ENCODE assay signal across 21 cellular contexts in the genomic region with DNA sequence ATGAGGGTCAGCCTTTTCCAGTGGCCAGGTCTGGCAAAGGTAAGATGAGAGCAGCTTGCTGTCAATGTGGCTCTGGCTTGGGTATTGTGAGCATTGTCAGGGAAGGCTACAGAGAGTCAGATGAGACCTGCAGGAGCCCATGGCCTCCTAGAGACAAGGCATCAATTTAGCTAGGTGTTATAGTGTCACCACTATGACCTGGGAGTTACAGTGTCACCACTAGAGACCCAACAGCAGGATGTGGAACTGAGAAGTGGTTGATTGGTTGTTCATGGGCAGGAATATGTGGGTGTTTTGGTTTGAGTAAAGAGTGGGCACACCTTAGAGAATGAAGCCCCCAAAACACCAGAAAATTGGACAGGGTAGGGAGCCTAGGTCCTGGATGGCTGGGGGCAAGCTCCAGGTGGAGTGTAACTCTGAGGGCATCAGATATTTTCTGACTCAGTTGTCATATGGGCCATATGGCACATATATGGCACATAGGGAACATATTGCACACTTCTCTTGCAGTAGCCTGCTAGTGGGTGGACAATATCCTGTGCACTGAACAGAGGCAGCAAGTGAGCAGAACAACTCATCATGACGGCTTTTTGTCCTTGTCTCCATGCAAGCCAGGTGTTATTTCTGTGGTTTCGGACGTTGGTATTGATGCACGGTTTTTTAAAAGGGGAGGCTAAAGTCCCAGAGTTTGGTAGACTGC. TPM values are rescaled to one million over a fixed set of nuclear protein-coding genes. Genes with fewer than 3 reads are reported as not detected.
DNase-seq lines count a peak whose midpoint lies in the region; ATAC-seq, FAIRE-seq and TF ChIP-seq lines count a peak whose summit lies in the region.
"Had no signal": no experiment of that assay in that cellular context is flagged by ENCODE, and none has a peak within 500 bp of the region (broad histone marks: within the 10 kb centered on the region; RNA-seq: fewer than 3 reads in every experiment).

No MANE protein-coding gene starts in this region.

- no peak for TF ChIP-seq CTCF in natural killer cell (IDR thresholded peaks at IDR 0.05)
- TF ChIP-seq CTCF in upper lobe of right lung (IDR thresholded peaks at IDR 0.05), result no peak
- TF ChIP-seq CTCF in GM13977 (IDR thresholded peaks at IDR 0.05; ENCODE audit: extremely low read depth, insufficient read depth, missing control alignments), result no peak

- intact Hi-C loops in activated CD4-positive, alpha-beta T cell treated with anti-CD3 and anti-CD28 coated beads for 36 hours (cut with DNase I, micrococcal nuclease), result loop anchor here in 1 of 2 experiments (5.0 kb wide), 2 partner anchors 132 to 267 kb away; partner anchors contain the start of genes BCKDHA, EXOSC5 and HNRNPUL1
- intact Hi-C loops in natural killer cell (cut with micrococcal nuclease), result no loop called here
- intact Hi-C loops in upper lobe of right lung (cut with DNase I), result no loop called here

- peaks cover 14% of the 10 kb centered on the region for H3K27me3 ChIP-seq in upper lobe of right lung
- H3K27me3 ChIP-seq: cardiac muscle cell, hepatocyte had no signal

- peaks cover 14% of the 10 kb centered on the region for H3K36me3 Mint-ChIP-seq in activated CD4-positive, alpha-beta T cell treated with anti-CD3 and anti-CD28 coated beads for 36 hours (ENCODE audit: low read depth)
- peaks cover 22% of the 10 kb centered on the region for H3K36me3 Mint-ChIP-seq in activated naive CD8-positive, alpha-beta T cell treated with anti-CD3 and anti-CD28 coated beads, Interleukin-2, amount 50 U/mL, for 24 hours (ENCODE audit: low read depth)
- no peaks in the 10 kb centered on the region for H3K36me3 Mint-ChIP-seq in natural killer cell
- H3K36me3 Mint-ChIP-seq: type B pancreatic cell had no signal

- peaks cover 4% of the 10 kb centered on the region for H3K27me3 Mint-ChIP-seq in activated CD4-positive, alpha-beta T cell treated with anti-CD3 and anti-CD28 coated beads for 36 hours
- H3K27me3 Mint-ChIP-seq in activated naive CD8-positive, alpha-beta T cell treated with anti-CD3 and anti-CD28 coated beads, Interleukin-2, amount 50 U/mL, for 24 hours, result peaks cover 4% of the 10 kb centered on the region
- peaks cover 19 to 41% of the 10 kb centered on the region in 2 donors for H3K27me3 Mint-ChIP-seq in natural killer cell (ENCODE audit: low read depth in 2 of 2)

- peaks cover 38% of the 10 kb centered on the region for H3K4me1 ChIP-seq in upper lobe of right lung

- CTCF ChIA-PET in activated CD4-positive, alpha-beta T cell treated with anti-CD3 and anti-CD28 coated beads for 36 hours (lab: Charles Lee), result interaction anchor here (0.6 to 1.6 kb wide), 3 partner anchors 8 to 728 kb away, joined by 3 to 4 read pairs (median 4); no protein-coding TSS in a partner anchor

- no peak overlapping the region for H3K4me3 Mint-ChIP-seq in activated CD4-positive, alpha-beta T cell treated with anti-CD3 and anti-CD28 coated beads for 36 hours
- peak overlapping the region; percentile 84 for H3K4me3 Mint-ChIP-seq in activated naive CD8-positive, alpha-beta T cell treated with anti-CD3 and anti-CD28 coated beads, Interleukin-2, amount 50 U/mL, for 24 hours
- H3K4me3 Mint-ChIP-seq in natural killer cell, result peak overlapping the region; percentile 87
- H3K4me3 Mint-ChIP-seq: type B pancreatic cell had no signal

- H3K27ac ChIP-seq in upper lobe of right lung, result no peak overlapping the region
- H3K27ac ChIP-seq: 22Rv1, C4-2B, cardiac muscle cell, hepatocyte had no signal

- no peaks in the 10 kb centered on the region for H3K9me3 ChIP-seq in upper lobe of right lung

- peak; percentile 14 for ATAC-seq in activated CD4-positive, alpha-beta T cell treated with anti-CD3 and anti-CD28 coated beads for 36 hours
- ATAC-seq in activated naive CD8-positive, alpha-beta T cell treated with anti-CD3 and anti-CD28 coated beads, Interleukin-2, amount 50 U/mL, for 24 hours, result peak; percentile 47
- ATAC-seq in natural killer cell (peak in 2 of 3 donors; percentile 28 to 30), upper lobe of right lung (no peak)

- in situ Hi-C loops in GM13977 (cut with MboI; ENCODE audit: low pct_unique_long_range_greater_than_20kb, low sequenced_read_pairs, unreplicated experiment), result no loop called here

- H3K36me3 ChIP-seq in upper lobe of right lung, result no peaks in the 10 kb centered on the region
- H3K36me3 ChIP-seq: cardiac muscle cell had no signal

- H3K4me1 Mint-ChIP-seq in activated CD4-positive, alpha-beta T cell treated with anti-CD3 and anti-CD28 coated beads for 36 hours, result peaks cover 43% of the 10 kb centered on the region
- peaks cover 52% of the 10 kb centered on the region for H3K4me1 Mint-ChIP-seq in activated naive CD8-positive, alpha-beta T cell treated with anti-CD3 and anti-CD28 coated beads, Interleukin-2, amount 50 U/mL, for 24 hours
- H3K4me1 Mint-ChIP-seq in natural killer cell, result peaks cover 36 to 50% of the 10 kb centered on the region in 2 donors

- peak; percentile 5 for FAIRE-seq in GM18507 (lab: Jason Lieb, UNC)
- FAIRE-seq: keratinocyte had no signal

- DNase-seq in activated CD4-positive, alpha-beta T cell treated with anti-CD3 and anti-CD28 coated beads for 36 hours, result no peak
- no peak for DNase-seq in activated CD4-positive, alpha-beta T cell treated with anti-CD3 and anti-CD28 coated beads for 4 hours
- DNase-seq in GM18507 (ENCODE audit: extremely low spot score, insufficient read length, low read depth) (no peak), natural killer cell (no peak), upper lobe of right lung (no peak), GM13977 (ENCODE audit: low spot score) (no peak), NCI-H526 treated with DMSO at 0.1 percent for 48 hours (lab: John Stamatoyannopoulos, UW) (no peak)
- DNase-seq in activated naive CD8-positive, alpha-beta T cell treated with anti-CD3 and anti-CD28 coated beads, Interleukin-2, amount 50 U/mL, for 24 hours, result no peak
- DNase-seq: DND-41; effector CD8-positive, alpha-beta T cell; IMR-90; NCI-H1930; NCI-H510A; SHP77; stimulated activated CD4-positive, alpha-beta T cell treated with anti-CD3 and anti-CD28 coated beads, Interleukin-12 subunit alpha, Interleukin-12 subunit beta, amount 100 ng/mL, for 4 hours had no signal

- H3K9me3 Mint-ChIP-seq in activated CD4-positive, alpha-beta T cell treated with anti-CD3 and anti-CD28 coated beads for 36 hours (ENCODE audit: low read depth), result peaks cover 27% of the 10 kb centered on the region
- H3K9me3 Mint-ChIP-seq in activated naive CD8-positive, alpha-beta T cell treated with anti-CD3 and anti-CD28 coated beads, Interleukin-2, amount 50 U/mL, for 24 hours, result peaks cover 26% of the 10 kb centered on the region
- H3K9me3 Mint-ChIP-seq in natural killer cell, result peaks cover 0 to 5% of the 10 kb centered on the region in 2 donors
- H3K9me3 Mint-ChIP-seq: type B pancreatic cell had no signal

- POLR2A ChIA-PET in activated CD4-positive, alpha-beta T cell treated with anti-CD3 and anti-CD28 coated beads for 36 hours (lab: Charles Lee), result interaction anchor here (1.1 kb wide), 1 partner anchor 22 kb away, joined by 3 read pairs; no protein-coding TSS in a partner anchor

- no peak overlapping the region for H3K4me3 ChIP-seq in upper lobe of right lung
- H3K4me3 ChIP-seq: cardiac muscle cell, hepatocyte had no signal

- no peak overlapping the region for H3K27ac Mint-ChIP-seq in activated CD4-positive, alpha-beta T cell treated with anti-CD3 and anti-CD28 coated beads for 36 hours
- no peak overlapping the region for H3K27ac Mint-ChIP-seq in activated naive CD8-positive, alpha-beta T cell treated with anti-CD3 and anti-CD28 coated beads, Interleukin-2, amount 50 U/mL, for 24 hours
- peak overlapping the region; percentile 85 to 86 for H3K27ac Mint-ChIP-seq in natural killer cell
- H3K27ac Mint-ChIP-seq: type B pancreatic cell had no signal

RNA-seq across cellular contexts. Expression of gene CEACAM21, which starts 46.3 kb away (rescaled TPM):
- 10 to 100 TPM; 22.1 to 27.6 TPM for total RNA-seq in activated CD4-positive, alpha-beta T cell treated with anti-CD3 and anti-CD28 coated beads for 36 hours
- total RNA-seq in natural killer cell (10 to 100 TPM; 26.8 to 46.6 (median 33.6) TPM), upper lobe of right lung (16.3 TPM)
- total RNA-seq: IMR-90 had no signal

Comparison
In these comparisons a context has a peak if more than half of its experiments do, and no peak if none do; other contexts are left out.
1. H3K27ac Mint-ChIP-seq: peak in natural killer cell (2 of 2); none in activated CD4-positive, alpha-beta T cell treated with anti-CD3 and anti-CD28 coated beads for 36 hours (single experiment) and activated naive CD8-positive, alpha-beta T cell treated with anti-CD3 and anti-CD28 coated beads, Interleukin-2, amount 50 U/mL, for 24 hours (single experiment).